ENCODE assay signal across 28 cellular contexts in the genomic region with DNA sequence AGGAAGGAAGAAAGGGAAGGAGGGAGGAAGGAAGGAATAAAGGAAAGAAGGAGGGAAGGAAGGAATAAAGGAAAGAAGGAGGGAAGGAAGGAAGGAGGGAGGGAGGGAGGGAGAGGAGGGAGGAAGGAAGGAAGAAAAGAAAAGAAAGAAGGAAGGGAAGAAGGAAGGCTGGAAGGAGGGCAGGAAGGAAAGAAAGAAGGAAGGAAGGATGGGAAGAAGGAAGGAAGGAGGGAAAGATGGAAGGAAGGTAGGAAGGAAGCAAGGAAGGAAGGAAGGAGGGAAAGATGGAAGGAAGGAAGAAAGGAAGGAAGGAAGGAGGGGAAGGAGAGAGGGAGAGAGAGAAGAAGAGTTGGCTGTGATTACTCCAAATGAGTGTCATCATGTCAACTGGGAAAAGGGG.
"Had no signal": no experiment of that assay in that cellular context is flagged by ENCODE, and none has a peak within 500 bp of the region (broad histone marks: within the 10 kb centered on the region; RNA-seq: fewer than 3 reads in every experiment).

No MANE protein-coding gene starts in this region.

- H3K9me3 ChIP-seq: colonic mucosa, esophagus muscularis mucosa, esophagus squamous epithelium, gastrocnemius medialis, gastroesophageal sphincter, heart left ventricle, heart right ventricle had no signal

- H3K4me3 ChIP-seq: colonic mucosa, coronary artery, dorsolateral prefrontal cortex, esophagus muscularis mucosa, esophagus squamous epithelium, gastrocnemius medialis, gastroesophageal sphincter, heart left ventricle, heart right ventricle had no signal

- H3K36me3 ChIP-seq: colonic mucosa, esophagus muscularis mucosa, esophagus squamous epithelium, gastrocnemius medialis, gastroesophageal sphincter, heart left ventricle, heart right ventricle had no signal

- FAIRE-seq: colon, endometrium, endothelial cell of umbilical vein, frontal cortex had no signal

- DNase-seq: colonic mucosa; cortex of kidney; dermis blood vessel endothelial cell; dorsolateral prefrontal cortex; effector CD4-positive, alpha-beta T cell; effector CD8-positive, alpha-beta T cell; effector memory CD4-positive, alpha-beta T cell; effector memory CD8-positive, alpha-beta T cell; endodermal cell; erythroblast; esophagus squamous epithelium; foreskin fibroblast; foreskin keratinocyte; foreskin melanocyte; gastrocnemius medialis; glutamatergic neuron; head of caudate nucleus; heart left ventricle; heart right ventricle had no signal

- H3K4me1 ChIP-seq: colonic mucosa, esophagus muscularis mucosa, gastrocnemius medialis, gastroesophageal sphincter, heart left ventricle, heart right ventricle had no signal

- ATAC-seq: effector memory CD8-positive, alpha-beta T cell; esophagus mucosa; foreskin keratinocyte; gastrocnemius medialis; gastroesophageal sphincter; heart left ventricle; heart right ventricle had no signal

- H3K27me3 ChIP-seq: colonic mucosa, dorsolateral prefrontal cortex, esophagus muscularis mucosa, esophagus squamous epithelium, foreskin keratinocyte, gastrocnemius medialis, gastroesophageal sphincter, heart left ventricle, heart right ventricle had no signal

- H3K27ac ChIP-seq: colonic mucosa, coronary artery, dorsolateral prefrontal cortex, epithelial cell of prostate, esophagus muscularis mucosa, esophagus squamous epithelium, foreskin keratinocyte, gastrocnemius medialis, gastroesophageal sphincter, heart left ventricle, heart right ventricle had no signal
